15 cellular contexts compared by ENCODE assay signal in genomic region chr1:28102169-28102568, GRCh38. TPM values are rescaled to one million over a fixed set of nuclear protein-coding genes. Genes with fewer than 3 reads are reported as not detected.
DNase-seq lines count a peak whose midpoint lies in the region; ATAC-seq lines count a peak whose summit lies in the region.
"Had no signal": no experiment of that assay in that cellular context is flagged by ENCODE, and none has a peak within 500 bp of the region (broad histone marks: within the 10 kb centered on the region; RNA-seq: fewer than 3 reads in every experiment).

No MANE protein-coding gene starts in this region.

- DNase-seq in EH (ENCODE audit: low read depth) (peak; percentile 11), NCI-H69 (lab: John Stamatoyannopoulos, UW) (peak; percentile 3), kidney glomerular epithelial cell (lab: John Stamatoyannopoulos, UW) (peak; percentile 9), renal cortical epithelial cell (ENCODE audit: low read depth) (peak; percentile 81), 8988T (no peak)
- DNase-seq: AML-193; Caco-2; CD4-positive, alpha-beta T cell; DMS153; DMS79; GF-D8; H9; IMR-90 had no signal

- no peak for ATAC-seq in HG03378 (IDR thresholded peaks at IDR 0.05; ENCODE audit: unreplicated experiment)
- ATAC-seq: K562 had no signal

RNA-seq across cellular contexts. Expression of gene EYA3, which starts 13.8 kb away (rescaled TPM):
- 15.3 and 25.8 TPM in 2 replicates for total RNA-seq in renal cortical epithelial cell
